In the genomic region with DNA sequence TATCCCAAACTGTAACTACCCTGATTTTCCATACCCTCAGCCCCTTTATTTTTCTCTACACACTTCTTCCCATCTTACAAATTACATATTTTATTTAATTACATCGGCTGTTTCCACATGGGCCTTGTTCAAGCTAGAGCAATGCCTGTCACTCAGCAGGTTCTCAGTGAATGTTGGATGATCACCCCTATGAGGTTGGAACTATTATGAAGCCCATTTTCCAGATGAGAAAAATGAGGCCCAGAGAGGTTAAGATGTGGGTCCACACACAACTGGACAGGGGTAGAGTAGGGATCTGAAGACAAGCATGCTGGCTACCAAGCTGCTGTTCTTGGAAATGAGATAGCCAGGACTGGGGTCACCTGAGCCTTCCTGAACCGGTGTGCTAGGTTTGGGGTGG, we compare ENCODE assay signal across 8 cellular contexts. TPM values are rescaled to one million over a fixed set of nuclear protein-coding genes. Genes with fewer than 3 reads are reported as not detected.
"Had no signal": no experiment of that assay in that cellular context is flagged by ENCODE, and none has a peak within 500 bp of the region (broad histone marks: within the 10 kb centered on the region; RNA-seq: fewer than 3 reads in every experiment).

No MANE protein-coding gene starts in this region.

- H2AFZ ChIP-seq: GM23338 had no signal

- H3K27ac Mint-ChIP-seq: GM23338 had no signal

- DNase-seq: H9, HCEC 1CT, KBM-7 had no signal

- FAIRE-seq: H1, H54, HTR-8/SVneo had no signal

- H3K4me3 ChIP-seq: GM23338 had no signal

- ATAC-seq: GM23338 had no signal

- H3K4me3 Mint-ChIP-seq: GM23338, H9 had no signal

- H3K4me2 ChIP-seq: GM23338 had no signal

- H3K9me3 Mint-ChIP-seq: GM23338, H9 had no signal

RNA-seq across cellular contexts. Expression of a gene that starts 10.0 kb away (rescaled TPM):
- total RNA-seq: H9, HT-29 had no signal

RNA-seq across cellular contexts. Expression of a gene that starts 19.6 kb away (rescaled TPM):
- total RNA-seq: GM23338, H1 had no signal

RNA-seq across cellular contexts. Expression of a gene that starts 27.0 kb away (rescaled TPM):
- total RNA-seq: H9 had no signal

RNA-seq across cellular contexts. Expression of a gene that starts 45.7 kb away (rescaled TPM):
- total RNA-seq: GM23338, H1, H9, HT-29 had no signal
- polyA plus RNA-seq: GM23338, H1 had no signal
